ENCODE assay signal across 1 cellular context in the genomic region with DNA sequence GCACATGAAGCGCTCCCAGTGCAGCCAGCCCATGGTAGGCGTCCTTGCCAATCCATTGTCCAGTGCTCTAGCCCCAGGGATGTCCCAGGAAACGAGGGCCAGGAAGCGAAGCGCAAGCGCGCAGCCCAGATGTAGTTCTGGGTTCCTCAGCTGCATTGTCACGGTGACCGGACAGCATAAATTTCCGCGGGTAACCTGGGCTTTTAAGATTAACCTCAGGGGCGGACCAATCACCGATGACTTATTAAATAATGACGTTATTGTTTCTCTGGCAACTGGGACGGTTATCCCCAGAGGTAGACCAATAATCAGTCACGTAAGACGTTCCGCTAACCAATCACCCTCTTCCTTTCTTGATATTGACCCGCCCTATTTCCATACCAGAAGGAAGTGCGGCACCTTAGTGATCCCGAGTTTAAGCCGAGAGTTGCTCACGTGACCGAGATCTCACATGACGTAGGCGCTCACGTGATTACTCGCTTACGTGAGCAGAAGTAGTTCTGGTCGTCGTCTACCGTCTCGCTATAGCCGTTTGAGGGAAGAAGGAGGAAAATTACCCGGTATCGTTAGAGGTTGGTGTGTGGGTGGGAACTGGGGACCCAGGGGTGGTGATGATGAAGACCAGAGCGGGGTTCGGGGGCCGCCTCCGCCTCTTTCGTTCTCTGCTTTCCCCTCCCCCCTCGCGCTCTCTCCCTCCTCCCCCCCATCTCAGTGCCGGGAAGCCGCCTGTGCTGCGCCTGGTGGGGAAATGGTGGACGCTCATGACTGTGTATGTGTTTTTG.
TF ChIP-seq lines count a peak whose summit lies in the region.

A gene (minus strand): TSS at position 178 of the 782 bp plus-strand sequence. CDS start 22 bp downstream, at position 156.
A gene with protein sequence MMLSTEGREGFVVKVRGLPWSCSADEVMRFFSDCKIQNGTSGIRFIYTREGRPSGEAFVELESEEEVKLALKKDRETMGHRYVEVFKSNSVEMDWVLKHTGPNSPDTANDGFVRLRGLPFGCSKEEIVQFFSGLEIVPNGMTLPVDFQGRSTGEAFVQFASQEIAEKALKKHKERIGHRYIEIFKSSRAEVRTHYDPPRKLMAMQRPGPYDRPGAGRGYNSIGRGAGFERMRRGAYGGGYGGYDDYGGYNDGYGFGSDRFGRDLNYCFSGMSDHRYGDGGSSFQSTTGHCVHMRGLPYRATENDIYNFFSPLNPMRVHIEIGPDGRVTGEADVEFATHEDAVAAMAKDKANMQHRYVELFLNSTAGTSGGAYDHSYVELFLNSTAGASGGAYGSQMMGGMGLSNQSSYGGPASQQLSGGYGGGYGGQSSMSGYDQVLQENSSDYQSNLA (plus strand): TSS at position 475 of the 782 bp plus-strand sequence. CDS start 3,767 bp downstream, outside the sequence.

TF ChIP-seq in HEK293, 187 proteins besides CTCF, POLR2A, EP300 and RAD21 (continued from another document and continues in another):
- TF ChIP-seq, protein P1, sequence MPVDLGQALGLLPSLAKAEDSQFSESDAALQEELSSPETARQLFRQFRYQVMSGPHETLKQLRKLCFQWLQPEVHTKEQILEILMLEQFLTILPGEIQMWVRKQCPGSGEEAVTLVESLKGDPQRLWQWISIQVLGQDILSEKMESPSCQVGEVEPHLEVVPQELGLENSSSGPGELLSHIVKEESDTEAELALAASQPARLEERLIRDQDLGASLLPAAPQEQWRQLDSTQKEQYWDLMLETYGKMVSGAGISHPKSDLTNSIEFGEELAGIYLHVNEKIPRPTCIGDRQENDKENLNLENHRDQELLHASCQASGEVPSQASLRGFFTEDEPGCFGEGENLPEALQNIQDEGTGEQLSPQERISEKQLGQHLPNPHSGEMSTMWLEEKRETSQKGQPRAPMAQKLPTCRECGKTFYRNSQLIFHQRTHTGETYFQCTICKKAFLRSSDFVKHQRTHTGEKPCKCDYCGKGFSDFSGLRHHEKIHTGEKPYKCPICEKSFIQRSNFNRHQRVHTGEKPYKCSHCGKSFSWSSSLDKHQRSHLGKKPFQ (tag by site-specific recombination; IDR thresholded peaks at IDR 0.05): peak; percentile 83
- TF ChIP-seq SETDB1 (IDR thresholded peaks at IDR 0.05; ENCODE audit: insufficient read length, low read length) (no peak), ZNF596 (tag by site-specific recombination; IDR thresholded peaks at IDR 0.05) (no peak), ZSCAN23 (tag by site-specific recombination; IDR thresholded peaks at IDR 0.05) (peak; percentile 95), ZNF571 (tag by site-specific recombination; IDR thresholded peaks at IDR 0.05) (no peak), ZNF521 (tag by site-specific recombination; IDR thresholded peaks at IDR 0.05) (no peak), TRIM28 (IDR thresholded peaks at IDR 0.05; ENCODE audit: borderline replicate concordance, low read length) (no peak), ZNF623 (tag by site-specific recombination; IDR thresholded peaks at IDR 0.05) (no peak; the same call in 1 of the 2 replicates), MYNN (tag by site-specific recombination; IDR thresholded peaks at IDR 0.05; ENCODE audit: borderline replicate concordance) (peak; percentile 81), ZNF791 (tag by site-specific recombination; IDR thresholded peaks at IDR 0.05) (no peak), ZNF157 (tag by site-specific recombination; IDR thresholded peaks at IDR 0.05) (no peak), ZNF311 (tag by site-specific recombination; IDR thresholded peaks at IDR 0.05; ENCODE audit: borderline replicate concordance) (no peak), ZNF19 (tag by site-specific recombination; IDR thresholded peaks at IDR 0.05; ENCODE audit: low read depth) (no peak), ZIC2 (tag by site-specific recombination; IDR thresholded peaks at IDR 0.05) (no peak; the same call in 1 of the 2 replicates), ZNF785 (tag by site-specific recombination; IDR thresholded peaks at IDR 0.05) (no peak), ZNF302 (tag by site-specific recombination; IDR thresholded peaks at IDR 0.05; ENCODE audit: low read depth) (0 out of 2 replicates have a peak, but pooled peaks have one; percentile 37), ZFP41 (tag by site-specific recombination; IDR thresholded peaks at IDR 0.05; ENCODE audit: borderline replicate concordance) (no peak), ZNF433 (tag by site-specific recombination; IDR thresholded peaks at IDR 0.05; ENCODE audit: low read depth) (no peak), ZNF239 (tag by site-specific recombination; IDR thresholded peaks at IDR 0.05) (0 out of 2 replicates have a peak, but pooled peaks have one; percentile 17), ZNF707 (tag by site-specific recombination; IDR thresholded peaks at IDR 0.05) (no peak), REPIN1 (tag by site-specific recombination; IDR thresholded peaks at IDR 0.05; ENCODE audit: low read depth) (no peak), YY2 (tag by site-specific recombination; IDR thresholded peaks at IDR 0.05) (peak; percentile 58; the same call in 1 of the 2 replicates), ZFHX2 (tag by site-specific recombination; conservative IDR thresholded peaks at IDR 0.05) (peak; percentile 87), ZNF48 (tag by site-specific recombination; IDR thresholded peaks at IDR 0.05) (no peak), ZNF629 (tag by site-specific recombination; IDR thresholded peaks at IDR 0.05) (peak; percentile 99)
- TF ChIP-seq, protein P2, sequence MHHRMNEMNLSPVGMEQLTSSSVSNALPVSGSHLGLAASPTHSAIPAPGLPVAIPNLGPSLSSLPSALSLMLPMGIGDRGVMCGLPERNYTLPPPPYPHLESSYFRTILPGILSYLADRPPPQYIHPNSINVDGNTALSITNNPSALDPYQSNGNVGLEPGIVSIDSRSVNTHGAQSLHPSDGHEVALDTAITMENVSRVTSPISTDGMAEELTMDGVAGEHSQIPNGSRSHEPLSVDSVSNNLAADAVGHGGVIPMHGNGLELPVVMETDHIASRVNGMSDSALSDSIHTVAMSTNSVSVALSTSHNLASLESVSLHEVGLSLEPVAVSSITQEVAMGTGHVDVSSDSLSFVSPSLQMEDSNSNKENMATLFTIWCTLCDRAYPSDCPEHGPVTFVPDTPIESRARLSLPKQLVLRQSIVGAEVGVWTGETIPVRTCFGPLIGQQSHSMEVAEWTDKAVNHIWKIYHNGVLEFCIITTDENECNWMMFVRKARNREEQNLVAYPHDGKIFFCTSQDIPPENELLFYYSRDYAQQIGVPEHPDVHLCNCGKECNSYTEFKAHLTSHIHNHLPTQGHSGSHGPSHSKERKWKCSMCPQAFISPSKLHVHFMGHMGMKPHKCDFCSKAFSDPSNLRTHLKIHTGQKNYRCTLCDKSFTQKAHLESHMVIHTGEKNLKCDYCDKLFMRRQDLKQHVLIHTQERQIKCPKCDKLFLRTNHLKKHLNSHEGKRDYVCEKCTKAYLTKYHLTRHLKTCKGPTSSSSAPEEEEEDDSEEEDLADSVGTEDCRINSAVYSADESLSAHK (tag by site-specific recombination; IDR thresholded peaks at IDR 0.05): peak; percentile 69
- TF ChIP-seq, protein P3, sequence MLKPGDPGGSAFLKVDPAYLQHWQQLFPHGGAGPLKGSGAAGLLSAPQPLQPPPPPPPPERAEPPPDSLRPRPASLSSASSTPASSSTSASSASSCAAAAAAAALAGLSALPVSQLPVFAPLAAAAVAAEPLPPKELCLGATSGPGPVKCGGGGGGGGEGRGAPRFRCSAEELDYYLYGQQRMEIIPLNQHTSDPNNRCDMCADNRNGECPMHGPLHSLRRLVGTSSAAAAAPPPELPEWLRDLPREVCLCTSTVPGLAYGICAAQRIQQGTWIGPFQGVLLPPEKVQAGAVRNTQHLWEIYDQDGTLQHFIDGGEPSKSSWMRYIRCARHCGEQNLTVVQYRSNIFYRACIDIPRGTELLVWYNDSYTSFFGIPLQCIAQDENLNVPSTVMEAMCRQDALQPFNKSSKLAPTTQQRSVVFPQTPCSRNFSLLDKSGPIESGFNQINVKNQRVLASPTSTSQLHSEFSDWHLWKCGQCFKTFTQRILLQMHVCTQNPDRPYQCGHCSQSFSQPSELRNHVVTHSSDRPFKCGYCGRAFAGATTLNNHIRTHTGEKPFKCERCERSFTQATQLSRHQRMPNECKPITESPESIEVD (tag by site-specific recombination; IDR thresholded peaks at IDR 0.05): no peak
- TF ChIP-seq, protein P4, sequence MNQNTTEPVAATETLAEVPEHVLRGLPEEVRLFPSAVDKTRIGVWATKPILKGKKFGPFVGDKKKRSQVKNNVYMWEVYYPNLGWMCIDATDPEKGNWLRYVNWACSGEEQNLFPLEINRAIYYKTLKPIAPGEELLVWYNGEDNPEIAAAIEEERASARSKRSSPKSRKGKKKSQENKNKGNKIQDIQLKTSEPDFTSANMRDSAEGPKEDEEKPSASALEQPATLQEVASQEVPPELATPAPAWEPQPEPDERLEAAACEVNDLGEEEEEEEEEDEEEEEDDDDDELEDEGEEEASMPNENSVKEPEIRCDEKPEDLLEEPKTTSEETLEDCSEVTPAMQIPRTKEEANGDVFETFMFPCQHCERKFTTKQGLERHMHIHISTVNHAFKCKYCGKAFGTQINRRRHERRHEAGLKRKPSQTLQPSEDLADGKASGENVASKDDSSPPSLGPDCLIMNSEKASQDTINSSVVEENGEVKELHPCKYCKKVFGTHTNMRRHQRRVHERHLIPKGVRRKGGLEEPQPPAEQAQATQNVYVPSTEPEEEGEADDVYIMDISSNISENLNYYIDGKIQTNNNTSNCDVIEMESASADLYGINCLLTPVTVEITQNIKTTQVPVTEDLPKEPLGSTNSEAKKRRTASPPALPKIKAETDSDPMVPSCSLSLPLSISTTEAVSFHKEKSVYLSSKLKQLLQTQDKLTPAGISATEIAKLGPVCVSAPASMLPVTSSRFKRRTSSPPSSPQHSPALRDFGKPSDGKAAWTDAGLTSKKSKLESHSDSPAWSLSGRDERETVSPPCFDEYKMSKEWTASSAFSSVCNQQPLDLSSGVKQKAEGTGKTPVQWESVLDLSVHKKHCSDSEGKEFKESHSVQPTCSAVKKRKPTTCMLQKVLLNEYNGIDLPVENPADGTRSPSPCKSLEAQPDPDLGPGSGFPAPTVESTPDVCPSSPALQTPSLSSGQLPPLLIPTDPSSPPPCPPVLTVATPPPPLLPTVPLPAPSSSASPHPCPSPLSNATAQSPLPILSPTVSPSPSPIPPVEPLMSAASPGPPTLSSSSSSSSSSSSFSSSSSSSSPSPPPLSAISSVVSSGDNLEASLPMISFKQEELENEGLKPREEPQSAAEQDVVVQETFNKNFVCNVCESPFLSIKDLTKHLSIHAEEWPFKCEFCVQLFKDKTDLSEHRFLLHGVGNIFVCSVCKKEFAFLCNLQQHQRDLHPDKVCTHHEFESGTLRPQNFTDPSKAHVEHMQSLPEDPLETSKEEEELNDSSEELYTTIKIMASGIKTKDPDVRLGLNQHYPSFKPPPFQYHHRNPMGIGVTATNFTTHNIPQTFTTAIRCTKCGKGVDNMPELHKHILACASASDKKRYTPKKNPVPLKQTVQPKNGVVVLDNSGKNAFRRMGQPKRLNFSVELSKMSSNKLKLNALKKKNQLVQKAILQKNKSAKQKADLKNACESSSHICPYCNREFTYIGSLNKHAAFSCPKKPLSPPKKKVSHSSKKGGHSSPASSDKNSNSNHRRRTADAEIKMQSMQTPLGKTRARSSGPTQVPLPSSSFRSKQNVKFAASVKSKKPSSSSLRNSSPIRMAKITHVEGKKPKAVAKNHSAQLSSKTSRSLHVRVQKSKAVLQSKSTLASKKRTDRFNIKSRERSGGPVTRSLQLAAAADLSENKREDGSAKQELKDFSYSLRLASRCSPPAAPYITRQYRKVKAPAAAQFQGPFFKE (tag by site-specific recombination; IDR thresholded peaks at IDR 0.05; ENCODE audit: borderline replicate concordance): no peak
- TF ChIP-seq, protein P5, sequence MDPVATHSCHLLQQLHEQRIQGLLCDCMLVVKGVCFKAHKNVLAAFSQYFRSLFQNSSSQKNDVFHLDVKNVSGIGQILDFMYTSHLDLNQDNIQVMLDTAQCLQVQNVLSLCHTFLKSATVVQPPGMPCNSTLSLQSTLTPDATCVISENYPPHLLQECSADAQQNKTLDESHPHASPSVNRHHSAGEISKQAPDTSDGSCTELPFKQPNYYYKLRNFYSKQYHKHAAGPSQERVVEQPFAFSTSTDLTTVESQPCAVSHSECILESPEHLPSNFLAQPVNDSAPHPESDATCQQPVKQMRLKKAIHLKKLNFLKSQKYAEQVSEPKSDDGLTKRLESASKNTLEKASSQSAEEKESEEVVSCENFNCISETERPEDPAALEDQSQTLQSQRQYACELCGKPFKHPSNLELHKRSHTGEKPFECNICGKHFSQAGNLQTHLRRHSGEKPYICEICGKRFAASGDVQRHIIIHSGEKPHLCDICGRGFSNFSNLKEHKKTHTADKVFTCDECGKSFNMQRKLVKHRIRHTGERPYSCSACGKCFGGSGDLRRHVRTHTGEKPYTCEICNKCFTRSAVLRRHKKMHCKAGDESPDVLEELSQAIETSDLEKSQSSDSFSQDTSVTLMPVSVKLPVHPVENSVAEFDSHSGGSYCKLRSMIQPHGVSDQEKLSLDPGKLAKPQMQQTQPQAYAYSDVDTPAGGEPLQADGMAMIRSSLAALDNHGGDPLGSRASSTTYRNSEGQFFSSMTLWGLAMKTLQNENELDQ (tag by site-specific recombination; IDR thresholded peaks at IDR 0.05; ENCODE audit: low read depth): no peak
- TF ChIP-seq, protein P6, sequence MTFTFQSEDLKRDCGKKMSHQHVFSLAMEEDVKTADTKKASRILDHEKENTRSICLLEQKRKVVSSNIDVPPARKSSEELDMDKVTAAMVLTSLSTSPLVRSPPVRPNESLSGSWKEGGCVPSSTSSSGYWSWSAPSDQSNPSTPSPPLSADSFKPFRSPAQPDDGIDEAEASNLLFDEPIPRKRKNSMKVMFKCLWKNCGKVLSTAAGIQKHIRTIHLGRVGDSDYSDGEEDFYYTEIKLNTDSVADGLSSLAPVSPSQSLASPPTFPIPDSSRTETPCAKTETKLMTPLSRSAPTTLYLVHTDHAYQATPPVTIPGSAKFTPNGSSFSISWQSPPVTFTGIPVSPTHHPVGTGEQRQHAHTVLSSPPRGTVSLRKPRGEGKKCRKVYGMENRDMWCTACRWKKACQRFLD (tag by site-specific recombination; IDR thresholded peaks at IDR 0.05): no peak; the same call in 1 of the 2 replicates
- TF ChIP-seq, protein P7, sequence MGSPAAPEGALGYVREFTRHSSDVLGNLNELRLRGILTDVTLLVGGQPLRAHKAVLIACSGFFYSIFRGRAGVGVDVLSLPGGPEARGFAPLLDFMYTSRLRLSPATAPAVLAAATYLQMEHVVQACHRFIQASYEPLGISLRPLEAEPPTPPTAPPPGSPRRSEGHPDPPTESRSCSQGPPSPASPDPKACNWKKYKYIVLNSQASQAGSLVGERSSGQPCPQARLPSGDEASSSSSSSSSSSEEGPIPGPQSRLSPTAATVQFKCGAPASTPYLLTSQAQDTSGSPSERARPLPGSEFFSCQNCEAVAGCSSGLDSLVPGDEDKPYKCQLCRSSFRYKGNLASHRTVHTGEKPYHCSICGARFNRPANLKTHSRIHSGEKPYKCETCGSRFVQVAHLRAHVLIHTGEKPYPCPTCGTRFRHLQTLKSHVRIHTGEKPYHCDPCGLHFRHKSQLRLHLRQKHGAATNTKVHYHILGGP (tag by site-specific recombination; IDR thresholded peaks at IDR 0.05): no peak
- TF ChIP-seq, protein P8, sequence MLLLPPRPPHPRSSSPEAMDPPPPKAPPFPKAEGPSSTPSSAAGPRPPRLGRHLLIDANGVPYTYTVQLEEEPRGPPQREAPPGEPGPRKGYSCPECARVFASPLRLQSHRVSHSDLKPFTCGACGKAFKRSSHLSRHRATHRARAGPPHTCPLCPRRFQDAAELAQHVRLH (tag by site-specific recombination; IDR thresholded peaks at IDR 0.05): peak; percentile 97
